Comparison of ENCODE assay signal across 1 cellular context in the genomic region with DNA sequence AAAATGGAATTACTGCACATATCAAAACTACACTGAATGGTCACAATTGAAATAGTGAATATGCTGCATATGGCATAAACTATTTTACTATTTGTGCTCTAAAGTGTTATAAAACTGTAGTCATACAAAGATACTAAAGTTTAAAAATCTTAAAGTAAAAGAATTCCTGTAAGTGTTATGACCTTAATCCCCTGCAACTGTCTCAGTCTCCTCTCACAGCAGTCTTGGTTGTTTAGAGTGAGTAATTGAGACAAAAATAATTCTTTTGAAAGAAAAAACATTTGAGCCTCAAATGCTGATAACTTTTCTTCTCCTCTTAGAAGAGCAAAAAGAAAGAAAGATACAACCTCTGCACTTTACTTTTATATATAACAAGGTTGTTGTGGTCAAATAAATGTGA.
TF ChIP-seq lines count a peak whose summit lies in the region.

No MANE protein-coding gene starts in this region.

TF ChIP-seq in IMR-90, 13 proteins besides CTCF, POLR2A, EP300 and RAD21 (continued from another document):
- no peak for TF ChIP-seq MXI1 (IDR thresholded peaks at IDR 0.05; ENCODE audit: borderline replicate concordance, low read depth, low read length)
- no peak for TF ChIP-seq RFX5 (IDR thresholded peaks at IDR 0.05; ENCODE audit: low read depth, low read length)
- no peak for TF ChIP-seq CEBPB (IDR thresholded peaks at IDR 0.05; ENCODE audit: low read depth, low read length)
- TF ChIP-seq BHLHE40 (IDR thresholded peaks at IDR 0.05; ENCODE audit: low read depth, low read length) = no peak
